9 cellular contexts compared by ENCODE assay signal in genomic region chr14:63874223-63874622, GRCh38. TPM values are rescaled to one million over a fixed set of nuclear protein-coding genes. Genes with fewer than 3 reads are reported as not detected.
A peak's percentile ranks its signal among the peaks of the same experiment; 100 is the strongest.
DNase-seq lines count a peak whose midpoint lies in the region; ATAC-seq, FAIRE-seq and TF ChIP-seq lines count a peak whose summit lies in the region.
"Had no signal": no experiment of that assay in that cellular context is flagged by ENCODE, and none has a peak within 500 bp of the region (broad histone marks: within the 10 kb centered on the region; RNA-seq: fewer than 3 reads in every experiment).

No MANE protein-coding gene starts in this region.

- H3K27ac Mint-ChIP-seq in brain = peak overlapping the region in 3 of 5 experiments; percentile 4 to 40 (median 22)
- no peak overlapping the region for H3K27ac Mint-ChIP-seq in activated CD8-positive, alpha-beta T cell treated with anti-CD3 and anti-CD28 coated beads for 36 hours
- H3K27ac Mint-ChIP-seq: activated naive CD4-positive, alpha-beta T cell treated with anti-CD3 and anti-CD28 coated beads, Interleukin-2, amount 10 ng/mL, durations not matched to agents 7 days and 5 days; dendritic cell treated with granulocyte-macrophage colony-stimulating factor and Interleukin-4, amounts not matched to agents 40 ng/mL and 50 ng/mL, for 4 days had no signal

- no peaks in the 10 kb centered on the region for H3K27me3 Mint-ChIP-seq in brain
- H3K27me3 Mint-ChIP-seq in activated CD8-positive, alpha-beta T cell treated with anti-CD3 and anti-CD28 coated beads for 36 hours = no peaks in the 10 kb centered on the region
- H3K27me3 Mint-ChIP-seq: activated naive CD4-positive, alpha-beta T cell treated with anti-CD3 and anti-CD28 coated beads, Interleukin-2, amount 10 ng/mL, durations not matched to agents 7 days and 5 days had no signal

- POLR2A ChIA-PET in activated CD8-positive, alpha-beta T cell treated with anti-CD3 and anti-CD28 coated beads for 36 hours (lab: Charles Lee) = interaction anchor here (0.6 to 0.9 kb wide), 2 partner anchors 10 to 622 kb away, joined by 3 to 4 read pairs; no protein-coding TSS in a partner anchor

- FAIRE-seq in kidney (lab: Jason Lieb, UNC) = no peak

- peak overlapping the region in 1 of 2 donors; percentile 29 for H3K9ac ChIP-seq in kidney (ENCODE audit: low read length in 2 of 2)
- H3K9ac ChIP-seq in subcutaneous abdominal adipose tissue (ENCODE audit: low read length in 5 of 5) = no peak overlapping the region

- H3K9me3 Mint-ChIP-seq in brain = peaks cover 0 to 5% (median 0%) of the 10 kb centered on the region in 5 experiments
- H3K9me3 Mint-ChIP-seq in activated CD8-positive, alpha-beta T cell treated with anti-CD3 and anti-CD28 coated beads for 36 hours = no peaks in the 10 kb centered on the region
- H3K9me3 Mint-ChIP-seq: activated naive CD4-positive, alpha-beta T cell treated with anti-CD3 and anti-CD28 coated beads, Interleukin-2, amount 10 ng/mL, durations not matched to agents 7 days and 5 days; dendritic cell treated with granulocyte-macrophage colony-stimulating factor and Interleukin-4, amounts not matched to agents 40 ng/mL and 50 ng/mL, for 4 days had no signal

- no peak for ATAC-seq in activated CD8-positive, alpha-beta T cell treated with anti-CD3 and anti-CD28 coated beads for 36 hours
- no peak for ATAC-seq in HG02870 (IDR thresholded peaks at IDR 0.05; ENCODE audit: unreplicated experiment)

- H3K4me3 ChIP-seq in kidney (ENCODE audit: low read length in 2 of 2) = peak overlapping the region in 1 of 2 donors; percentile 3
- H3K4me3 ChIP-seq in subcutaneous abdominal adipose tissue (ENCODE audit: low read depth in 1 of 5, low read length in 5 of 5) = no peak overlapping the region

- CTCF ChIA-PET in activated CD8-positive, alpha-beta T cell treated with anti-CD3 and anti-CD28 coated beads for 36 hours (lab: Charles Lee) = interaction anchor here (1.0 kb wide), 1 partner anchor 14 kb away, joined by 3 read pairs; no protein-coding TSS in a partner anchor

- peaks cover 27% of the 10 kb centered on the region for H3K36me3 Mint-ChIP-seq in brain
- H3K36me3 Mint-ChIP-seq in activated CD8-positive, alpha-beta T cell treated with anti-CD3 and anti-CD28 coated beads for 36 hours (ENCODE audit: low read depth) = no peaks in the 10 kb centered on the region

- peak; percentile 32 for DNase-seq in NCI-H146 (lab: John Stamatoyannopoulos, UW)
- DNase-seq in kidney = no peak
- no peak for DNase-seq in stimulated activated CD4-positive, alpha-beta T cell treated with anti-CD3 and anti-CD28 coated beads, Interleukin-1b, Interleukin-23, amount 100 ng/mL, for 48 hours
- DNase-seq in activated CD8-positive, alpha-beta T cell treated with anti-CD3 and anti-CD28 coated beads for 36 hours = no peak
- DNase-seq: activated naive CD4-positive, alpha-beta T cell treated with anti-CD3 and anti-CD28 coated beads, Interleukin-2, amount 10 ng/mL, durations not matched to agents 7 days and 5 days had no signal

- peaks cover 0 to under 1% of the 10 kb centered on the region in 2 donors for H3K36me3 ChIP-seq in kidney (ENCODE audit: control insufficient read depth in 1 of 2, insufficient read depth in 2 of 2, low read length in 2 of 2)
- no peaks in the 10 kb centered on the region for H3K36me3 ChIP-seq in subcutaneous abdominal adipose tissue (ENCODE audit: control insufficient read depth in 5 of 5, insufficient read depth in 5 of 5, low read length in 5 of 5)

- H3K4me1 ChIP-seq in kidney (ENCODE audit: control insufficient read depth in 1 of 2, insufficient read depth in 1 of 2, low read depth in 1 of 2, low read length in 2 of 2) (peaks cover 29 to 41% of the 10 kb centered on the region in 2 donors), subcutaneous abdominal adipose tissue (ENCODE audit: control insufficient read depth in 5 of 5, insufficient read depth in 5 of 5, low read length in 5 of 5) (peaks cover 0 to 43% (median 12%) of the 10 kb centered on the region in 5 donors)

- H3K4me3 Mint-ChIP-seq in brain = no peak overlapping the region
- no peak overlapping the region for H3K4me3 Mint-ChIP-seq in activated CD8-positive, alpha-beta T cell treated with anti-CD3 and anti-CD28 coated beads for 36 hours
- H3K4me3 Mint-ChIP-seq: activated naive CD4-positive, alpha-beta T cell treated with anti-CD3 and anti-CD28 coated beads, Interleukin-2, amount 10 ng/mL, durations not matched to agents 7 days and 5 days; dendritic cell treated with granulocyte-macrophage colony-stimulating factor and Interleukin-4, amounts not matched to agents 40 ng/mL and 50 ng/mL, for 4 days had no signal

- H3K4me1 Mint-ChIP-seq in brain = peaks cover 33% of the 10 kb centered on the region
- peaks cover 48% of the 10 kb centered on the region for H3K4me1 Mint-ChIP-seq in activated CD8-positive, alpha-beta T cell treated with anti-CD3 and anti-CD28 coated beads for 36 hours (ENCODE audit: low read depth)

- H3K27ac ChIP-seq in kidney (ENCODE audit: low read depth in 2 of 2, low read length in 2 of 2) = peak overlapping the region; percentile 35 to 56
- peak overlapping the region; percentile 76 for H3K27ac ChIP-seq in subcutaneous abdominal adipose tissue (ENCODE audit: low read depth, low read length)

- H3K27me3 ChIP-seq in subcutaneous abdominal adipose tissue (ENCODE audit: control insufficient read depth in 5 of 5, insufficient read depth in 4 of 5, low read length in 5 of 5) = no peaks in the 10 kb centered on the region

- intact Hi-C loops in kidney (cut with DNase I) = no loop called here
- intact Hi-C loops in activated CD8-positive, alpha-beta T cell treated with anti-CD3 and anti-CD28 coated beads for 36 hours (cut with micrococcal nuclease) = no loop called here

- H3K9me3 ChIP-seq in kidney (ENCODE audit: control insufficient read depth in 1 of 2, low read length in 2 of 2) (no peaks in the 10 kb centered on the region), subcutaneous abdominal adipose tissue (ENCODE audit: control insufficient read depth in 5 of 5, low read length in 5 of 5) (no peaks in the 10 kb centered on the region)

- TF ChIP-seq CTCF in brain (conservative IDR thresholded peaks at IDR 0.05) (no peak), kidney (IDR thresholded peaks at IDR 0.05; ENCODE audit: borderline replicate concordance, extremely low read depth, insufficient read depth) (no peak)
- no peak for TF ChIP-seq CTCF in activated CD8-positive, alpha-beta T cell treated with anti-CD3 and anti-CD28 coated beads for 36 hours (IDR thresholded peaks at IDR 0.05)

RNA-seq across cellular contexts. Expression of gene SYNE2, which starts 21.4 kb away (rescaled TPM):
- polyA plus RNA-seq in brain (ENCODE audit: insufficient read depth, low read depth, low replicate concordance) = 61.2 TPM
- 461 TPM for total RNA-seq in kidney
- 65.9 TPM for polyA plus RNA-seq in kidney (ENCODE audit: insufficient read depth, low read depth, low replicate concordance)
- total RNA-seq in activated CD8-positive, alpha-beta T cell treated with anti-CD3 and anti-CD28 coated beads for 36 hours = 10 to 100 TPM; 28.1 to 29.0 TPM

Comparison
In these comparisons a context has a peak if more than half of its experiments do, and no peak if none do; other contexts are left out.
1. RNA of gene SYNE2, which starts 21.4 kb away (total RNA-seq): 461 TPM in kidney (single experiment); 28.1 to 29.0 TPM in activated CD8-positive, alpha-beta T cell treated with anti-CD3 and anti-CD28 coated beads for 36 hours; every median in the first group is over 10 times any median in the second.